ENCODE assay signal across 14 cellular contexts in the genomic region with DNA sequence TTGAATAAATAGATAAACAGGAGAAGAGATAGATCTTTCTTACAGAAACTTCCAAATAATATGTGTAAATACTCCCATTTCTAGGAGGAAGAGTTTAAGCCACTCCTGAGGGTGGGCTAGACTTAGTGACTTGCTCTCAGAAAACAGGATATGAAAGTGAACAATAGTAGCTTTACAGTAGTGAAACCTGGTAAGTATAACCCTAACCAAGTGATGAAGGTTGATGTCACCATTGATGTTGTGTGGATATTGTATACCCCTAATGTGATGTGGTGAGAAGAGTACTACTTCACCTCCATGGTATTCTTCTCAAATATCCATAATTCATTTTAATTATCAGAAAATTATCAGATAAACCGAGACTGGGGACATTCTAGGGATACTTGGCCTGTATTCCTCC. TPM values are rescaled to one million over a fixed set of nuclear protein-coding genes. Genes with fewer than 3 reads are reported as not detected.
DNase-seq lines count a peak whose midpoint lies in the region; ATAC-seq and TF ChIP-seq lines count a peak whose summit lies in the region.
"Had no signal": no experiment of that assay in that cellular context is flagged by ENCODE, and none has a peak within 500 bp of the region (broad histone marks: within the 10 kb centered on the region; RNA-seq: fewer than 3 reads in every experiment).

No MANE protein-coding gene starts in this region.

- H3K4ac ChIP-seq in trophoblast cell (ENCODE audit: low read depth, low read length) = no peak overlapping the region

- ATAC-seq in HG02678 (IDR thresholded peaks at IDR 0.05; ENCODE audit: unreplicated experiment) = peak; percentile 97
- peak; percentile 99 for ATAC-seq in HG03457 (IDR thresholded peaks at IDR 0.05; ENCODE audit: unreplicated experiment)
- ATAC-seq in Right ventricle myocardium inferior = no peak

- H2BK5ac ChIP-seq in trophoblast cell (ENCODE audit: low read depth, low read length, poor library complexity) = no peak overlapping the region

- peaks cover 0 to 4% of the 10 kb centered on the region in 2 experiments for H3K4me1 ChIP-seq in trophoblast cell (ENCODE audit: control insufficient read depth in 1 of 2, insufficient read depth in 2 of 2, low read length in 2 of 2)
- H3K4me1 ChIP-seq in endodermal cell (ENCODE audit: control insufficient read depth, insufficient read depth, low read length) = no peaks in the 10 kb centered on the region
- H3K4me1 ChIP-seq: spleen had no signal

- no CpG with 5 or more reads among the region's 1 CpG for WGBS in trophoblast cell (ENCODE audit: extremely low coverage, insufficient coverage, insufficient read length)
- 83 to 100% methylated on average over 1 of the region's 1 CpG for WGBS in endodermal cell (ENCODE audit: insufficient coverage in 1 of 2, insufficient read length in 1 of 2), 2 experiments

- no peaks in the 10 kb centered on the region for H3K27me3 ChIP-seq in GM06990 (replicated peaks; ENCODE audit: control insufficient read depth, insufficient read depth, low read length)
- H3K27me3 ChIP-seq in trophoblast cell (ENCODE audit: insufficient read depth, low read length) = no peaks in the 10 kb centered on the region
- H3K27me3 ChIP-seq in endodermal cell (ENCODE audit: control insufficient read depth, insufficient read depth, low read length, poor library complexity, severe bottlenecking) = no peaks in the 10 kb centered on the region
- H3K27me3 ChIP-seq: spleen had no signal

- H4K12ac ChIP-seq in trophoblast cell (ENCODE audit: low read depth, low read length) = no peak overlapping the region

- H3K27ac Mint-ChIP-seq in endodermal cell = no peak overlapping the region
- H3K27ac Mint-ChIP-seq: activated naive CD8-positive, alpha-beta T cell; stimulated activated naive CD8-positive, alpha-beta T cell treated with anti-CD3 and anti-CD28 coated beads, Interleukin-15, Interleukin-2, amounts not matched to agents 100 ng/mL and 50 ng/mL, for 24 hours had no signal

- no peak overlapping the region for H3K9ac ChIP-seq in trophoblast cell (ENCODE audit: low read length)
- no peak overlapping the region for H3K9ac ChIP-seq in endodermal cell (ENCODE audit: extremely low read depth, low read length, poor library complexity, severe bottlenecking)

- DNase-seq in GM06990 (ENCODE audit: extremely low read depth, insufficient read length) = peak; percentile 4
- peak; percentile 19 for DNase-seq in GM19240 (ENCODE audit: insufficient read length, low spot score)
- no peak for DNase-seq in trophoblast cell
- no peak for DNase-seq in Right ventricle myocardium inferior (ENCODE audit: missing footprints)
- DNase-seq in endodermal cell = no peak
- DNase-seq in epidermal melanocyte (ENCODE audit: insufficient read length, low spot score) = no peak
- DNase-seq: effector CD4-positive, alpha-beta T cell; GF-D8; NCI-H2081 treated with DMSO at 0.1 percent for 48 hours; spleen had no signal

- H2AK5ac ChIP-seq in trophoblast cell (ENCODE audit: low read length) = no peak overlapping the region

- H3K4me3 ChIP-seq in GM06990 (replicated peaks; ENCODE audit: low read depth, low read length) = no peak overlapping the region
- H3K4me3 ChIP-seq in trophoblast cell (ENCODE audit: low read depth, low read length) = no peak overlapping the region
- no peak overlapping the region for H3K4me3 ChIP-seq in endodermal cell (ENCODE audit: low read length)
- H3K4me3 ChIP-seq: spleen had no signal

- TF ChIP-seq CTCF in GM06990 (IDR thresholded peaks at IDR 0.05; ENCODE audit: insufficient read depth, low read length, poor library complexity, severe bottlenecking) = no peak
- TF ChIP-seq CTCF in endodermal cell (conservative IDR thresholded peaks at IDR 0.05) = no peak

- H3K4me1 Mint-ChIP-seq in endodermal cell = no peaks in the 10 kb centered on the region

- H3K79me1 ChIP-seq in trophoblast cell (ENCODE audit: low read length) = peaks cover 8% of the 10 kb centered on the region

- no peak overlapping the region for H2BK120ac ChIP-seq in trophoblast cell (ENCODE audit: insufficient read depth, low read length, poor library complexity)

- no peaks in the 10 kb centered on the region for H3K9me3 Mint-ChIP-seq in endodermal cell

- no peak overlapping the region for H3K23ac ChIP-seq in trophoblast cell (ENCODE audit: low read length)

- peaks cover 3% of the 10 kb centered on the region for H3K27me3 Mint-ChIP-seq in endodermal cell (ENCODE audit: insufficient read depth)
- H3K27me3 Mint-ChIP-seq: activated naive CD8-positive, alpha-beta T cell; stimulated activated naive CD8-positive, alpha-beta T cell treated with anti-CD3 and anti-CD28 coated beads, Interleukin-15, Interleukin-2, amounts not matched to agents 100 ng/mL and 50 ng/mL, for 24 hours had no signal

- H3K9me3 ChIP-seq in trophoblast cell (ENCODE audit: insufficient read depth, low read depth, low read length) = no peaks in the 10 kb centered on the region
- H3K9me3 ChIP-seq in endodermal cell (ENCODE audit: control insufficient read depth, low read length) = no peaks in the 10 kb centered on the region
- H3K9me3 ChIP-seq: spleen had no signal

- no peak overlapping the region for H3K18ac ChIP-seq in trophoblast cell (ENCODE audit: low read length)

- no peak overlapping the region for H2BK12ac ChIP-seq in trophoblast cell (ENCODE audit: low read length)

- H3K79me2 ChIP-seq in trophoblast cell (ENCODE audit: control insufficient read depth, insufficient read depth, low read length, poor library complexity) = no peaks in the 10 kb centered on the region

- H3K27ac ChIP-seq in trophoblast cell (ENCODE audit: low read depth, low read length) = no peak overlapping the region
- H3K27ac ChIP-seq in endodermal cell (ENCODE audit: low read depth, low read length) = no peak overlapping the region
- H3K27ac ChIP-seq: spleen had no signal

- H3K36me3 ChIP-seq in GM06990 (ENCODE audit: control insufficient read depth, insufficient read depth, low read length) = no peaks in the 10 kb centered on the region
- H3K36me3 ChIP-seq in trophoblast cell (ENCODE audit: control insufficient read depth in 1 of 2, insufficient read depth in 2 of 2, low read length in 2 of 2) = peaks cover 0 to 3% of the 10 kb centered on the region in 2 experiments
- no peaks in the 10 kb centered on the region for H3K36me3 ChIP-seq in endodermal cell (ENCODE audit: control insufficient read depth, insufficient read depth, low read length)
- H3K36me3 ChIP-seq: spleen had no signal

- H3K14ac ChIP-seq in trophoblast cell (ENCODE audit: low read length) = no peak overlapping the region

- H4K91ac ChIP-seq in trophoblast cell (ENCODE audit: low read depth, low read length) = no peak overlapping the region

- no peak overlapping the region for H2AFZ ChIP-seq in trophoblast cell (ENCODE audit: insufficient read depth, low read length, poor library complexity)

- no peaks in the 10 kb centered on the region for H3K36me3 Mint-ChIP-seq in endodermal cell (ENCODE audit: low read depth)
- H3K36me3 Mint-ChIP-seq: activated naive CD8-positive, alpha-beta T cell had no signal

- intact Hi-C loops in Right ventricle myocardium inferior (cut with DNase I) = no loop called here

- no peak overlapping the region for H3K4me2 ChIP-seq in trophoblast cell (ENCODE audit: low read length)

- H3K4me3 Mint-ChIP-seq in endodermal cell = no peak overlapping the region
- H3K4me3 Mint-ChIP-seq: activated naive CD8-positive, alpha-beta T cell; stimulated activated naive CD8-positive, alpha-beta T cell treated with anti-CD3 and anti-CD28 coated beads, Interleukin-15, Interleukin-2, amounts not matched to agents 100 ng/mL and 50 ng/mL, for 24 hours had no signal

- H4K8ac ChIP-seq in trophoblast cell (ENCODE audit: low read depth, low read length) = no peak overlapping the region

RNA-seq across cellular contexts. Expression of a gene that starts 20.9 kb away (rescaled TPM):
- polyA plus RNA-seq in trophoblast cell (2013) = 0.41 and 0.47 TPM in 2 replicates
- total RNA-seq in Right ventricle myocardium inferior (160 TPM), endodermal cell (1 to 10 TPM; 4.3 to 5.0 TPM)
- polyA plus RNA-seq in endodermal cell (2013, experiment 1 of 2) = 7.9 TPM
- 6.8 TPM for polyA plus RNA-seq in endodermal cell (2013, experiment 2 of 2)

Comparison
In these comparisons a context has a peak if more than half of its experiments do, and no peak if none do; other contexts are left out.
1. DNase-seq: peak in GM06990 (single experiment) and GM19240 (single experiment); none in trophoblast cell (0 of 2), Right ventricle myocardium inferior (single experiment), endodermal cell (single experiment) and epidermal melanocyte (single experiment).
2. RNA of a gene that starts 20.9 kb away (total RNA-seq): 160 TPM in Right ventricle myocardium inferior (single experiment); 4.3 to 5.0 TPM in endodermal cell; every median in the first group is over 10 times any median in the second.